ENCODE assay signal across 1 cellular context in the genomic region with DNA sequence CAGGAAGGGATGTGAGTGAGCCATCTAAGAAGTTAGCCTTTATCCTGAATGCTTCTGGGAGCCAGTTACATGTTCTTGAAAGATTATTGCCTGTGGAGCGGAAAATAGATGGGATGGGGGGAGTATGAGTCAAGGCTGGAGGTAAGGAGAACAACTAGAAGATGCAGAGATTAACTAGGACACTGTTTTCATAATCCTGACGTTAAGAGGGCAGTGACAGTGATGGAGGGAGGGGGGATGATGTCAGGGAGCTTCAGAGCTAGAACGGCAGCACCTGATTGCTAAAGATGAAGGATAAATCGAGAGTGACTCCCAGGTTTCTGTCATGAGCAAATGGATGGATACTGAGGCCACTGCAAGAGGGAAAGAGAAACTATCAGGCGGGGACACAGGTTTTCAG.
TF ChIP-seq lines count a peak whose summit lies in the region.

No MANE protein-coding gene starts in this region.

TF ChIP-seq in HEK293, 187 proteins besides CTCF, POLR2A, EP300 and RAD21 (continued from another document):
- TF ChIP-seq, protein P1, sequence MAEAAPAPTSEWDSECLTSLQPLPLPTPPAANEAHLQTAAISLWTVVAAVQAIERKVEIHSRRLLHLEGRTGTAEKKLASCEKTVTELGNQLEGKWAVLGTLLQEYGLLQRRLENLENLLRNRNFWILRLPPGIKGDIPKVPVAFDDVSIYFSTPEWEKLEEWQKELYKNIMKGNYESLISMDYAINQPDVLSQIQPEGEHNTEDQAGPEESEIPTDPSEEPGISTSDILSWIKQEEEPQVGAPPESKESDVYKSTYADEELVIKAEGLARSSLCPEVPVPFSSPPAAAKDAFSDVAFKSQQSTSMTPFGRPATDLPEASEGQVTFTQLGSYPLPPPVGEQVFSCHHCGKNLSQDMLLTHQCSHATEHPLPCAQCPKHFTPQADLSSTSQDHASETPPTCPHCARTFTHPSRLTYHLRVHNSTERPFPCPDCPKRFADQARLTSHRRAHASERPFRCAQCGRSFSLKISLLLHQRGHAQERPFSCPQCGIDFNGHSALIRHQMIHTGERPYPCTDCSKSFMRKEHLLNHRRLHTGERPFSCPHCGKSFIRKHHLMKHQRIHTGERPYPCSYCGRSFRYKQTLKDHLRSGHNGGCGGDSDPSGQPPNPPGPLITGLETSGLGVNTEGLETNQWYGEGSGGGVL (tag by site-specific recombination; IDR thresholded peaks at IDR 0.05), result 0 out of 2 replicates have a peak, but pooled peaks have one; percentile 11
- TF ChIP-seq ZNF76 (tag by site-specific recombination; IDR thresholded peaks at IDR 0.05; ENCODE audit: borderline replicate concordance, low read depth) (no peak), ZNF10 (tag by site-specific recombination; IDR thresholded peaks at IDR 0.05) (peak; percentile 83), ZNF629 (tag by site-specific recombination; IDR thresholded peaks at IDR 0.05) (peak; percentile 47; the same call in 1 of the 2 replicates), ZBTB17 (tag by site-specific recombination; IDR thresholded peaks at IDR 0.05) (peak; percentile 85)
